Comparison of ENCODE assay signal across 10 cellular contexts in the genomic region with DNA sequence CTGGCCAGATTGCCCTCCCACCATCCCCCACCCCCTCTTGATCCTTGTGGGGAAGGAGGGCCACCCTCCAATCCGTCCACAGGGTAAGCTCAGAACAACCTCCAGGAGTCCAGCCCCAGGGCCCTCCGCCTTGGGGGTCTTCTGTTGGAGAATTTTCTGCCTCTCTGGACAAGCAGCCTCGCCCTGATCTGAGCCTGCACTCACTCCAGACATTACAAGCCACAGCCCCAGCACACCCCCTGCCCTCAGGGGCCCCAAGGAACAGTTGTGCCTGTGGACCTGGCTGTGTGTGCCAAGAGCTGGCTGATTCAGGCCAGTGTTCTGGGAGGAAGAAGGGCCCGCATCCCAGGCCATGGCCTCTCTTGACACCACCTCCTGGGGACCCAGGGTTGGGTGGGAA. TPM values are rescaled to one million over a fixed set of nuclear protein-coding genes. Genes with fewer than 3 reads are reported as not detected.
DNase-seq lines count a peak whose midpoint lies in the region; ATAC-seq and TF ChIP-seq lines count a peak whose summit lies in the region.
"Had no signal": no experiment of that assay in that cellular context is flagged by ENCODE, and none has a peak within 500 bp of the region (broad histone marks: within the 10 kb centered on the region; RNA-seq: fewer than 3 reads in every experiment).

No MANE protein-coding gene starts in this region.

- H2BK5ac ChIP-seq in mesenchymal stem cell (ENCODE audit: low read depth, low read length, poor library complexity, severe bottlenecking), result no peak overlapping the region

- peaks cover 0 to 5% (median 0%) of the 10 kb centered on the region in 5 experiments for H3K9me3 Mint-ChIP-seq in brain

- intact Hi-C loops in cardiac septum (cut with DNase I), result no loop called here
- intact Hi-C loops in left ventricle myocardium superior (cut with micrococcal nuclease), result no loop called here

- no peak overlapping the region for H3K4ac ChIP-seq in mesenchymal stem cell (ENCODE audit: low read depth in 1 of 2, low read length in 2 of 2)

- peaks cover 20 to 30% of the 10 kb centered on the region in 2 experiments for H3K27me3 ChIP-seq in mesenchymal stem cell (ENCODE audit: control insufficient read depth in 1 of 2, insufficient read depth in 1 of 2, low read length in 2 of 2)

- no peak overlapping the region for H4K91ac ChIP-seq in mesenchymal stem cell (ENCODE audit: low read length)

- no peak overlapping the region for H2AK5ac ChIP-seq in mesenchymal stem cell (ENCODE audit: low read length, severe bottlenecking)

- H3K79me1 ChIP-seq in mesenchymal stem cell (replicated peaks; ENCODE audit: low read length, poor library complexity, severe bottlenecking), result no peaks in the 10 kb centered on the region

- peaks cover 28 to 36% of the 10 kb centered on the region in 2 experiments for H3K36me3 ChIP-seq in mesenchymal stem cell (ENCODE audit: control insufficient read depth in 1 of 2, insufficient read depth in 2 of 2, low read depth in 1 of 2, low read length in 2 of 2)

- H2BK12ac ChIP-seq in mesenchymal stem cell (ENCODE audit: low read length in 2 of 2), result no peak overlapping the region

- H3K36me3 Mint-ChIP-seq in brain, result peaks cover 4% of the 10 kb centered on the region

- no peak for TF ChIP-seq CTCF in brain (conservative IDR thresholded peaks at IDR 0.05)

- H3K23ac ChIP-seq in mesenchymal stem cell (ENCODE audit: low read length in 2 of 2), result no peak overlapping the region

- peak overlapping the region in 3 of 5 experiments; percentile 35 to 67 (median 42) for H3K4me3 Mint-ChIP-seq in brain

- peak overlapping the region; percentile 78 for H3K4me2 ChIP-seq in mesenchymal stem cell (ENCODE audit: low read length, poor library complexity, severe bottlenecking)

- peaks cover 61% of the 10 kb centered on the region for H3K27me3 Mint-ChIP-seq in brain

- WGBS in mesenchymal stem cell, result 25% methylated on average over 1 of the region's 4 CpGs

- no peak overlapping the region for H4K8ac ChIP-seq in mesenchymal stem cell (ENCODE audit: low read length)

- DNase-seq in cardiac septum (ENCODE audit: low spot score) (peak; percentile 74), left ventricle myocardium superior (no peak), mesenchymal stem cell (no peak), DMS53 (lab: John Stamatoyannopoulos, UW) (no peak), kidney tubule cell (ENCODE audit: low spot score) (no peak), amygdala (lab: John Stamatoyannopoulos, UW) (no peak), GDM1 (lab: John Stamatoyannopoulos, UW) (no peak)
- DNase-seq: activated CD4-positive, alpha-beta T cell treated with anti-CD3 and anti-CD28 coated beads, Interleukin-2, amount 50 U/mL, for 1 hour had no signal

- H3K9ac ChIP-seq in mesenchymal stem cell (ENCODE audit: low read length), result no peak overlapping the region

- no peak overlapping the region for H2BK120ac ChIP-seq in mesenchymal stem cell (ENCODE audit: low read depth, low read length)

- H3K4me1 Mint-ChIP-seq in brain, result peaks cover 22% of the 10 kb centered on the region

- peaks cover 59% of the 10 kb centered on the region for H3K4me1 ChIP-seq in mesenchymal stem cell (ENCODE audit: control insufficient read depth, insufficient read depth, low read depth, low read length)

- H3K27ac Mint-ChIP-seq in brain, result no peak overlapping the region

- no peaks in the 10 kb centered on the region for H3K9me3 ChIP-seq in mesenchymal stem cell (ENCODE audit: control insufficient read depth, low read length)

- peak overlapping the region; percentile 97 for H2BK15ac ChIP-seq in mesenchymal stem cell (ENCODE audit: low read depth, poor library complexity, severe bottlenecking)

- H3K14ac ChIP-seq in mesenchymal stem cell (ENCODE audit: low read length in 2 of 2), result no peak overlapping the region

- H3K18ac ChIP-seq in mesenchymal stem cell (ENCODE audit: low read depth in 1 of 2, low read length in 2 of 2), result no peak overlapping the region

- no peak overlapping the region for H3K27ac ChIP-seq in mesenchymal stem cell (ENCODE audit: low read length, poor library complexity, severe bottlenecking)
- H3K27ac ChIP-seq: C4-2B had no signal

- ATAC-seq in left ventricle myocardium superior, result no peak

- H2AFZ ChIP-seq in mesenchymal stem cell (ENCODE audit: low read depth, low read length), result no peak overlapping the region

- no peak overlapping the region for H3K4me3 ChIP-seq in mesenchymal stem cell (ENCODE audit: insufficient read depth in 1 of 2, low read depth in 1 of 2, low read length in 2 of 2)

RNA-seq across cellular contexts. Expression of a gene that starts 0.5 kb away (rescaled TPM):
- total RNA-seq in cardiac septum (20.0 TPM), left ventricle myocardium superior (37.3 TPM)
- polyA plus RNA-seq in brain (ENCODE audit: insufficient read depth, low read depth, low replicate concordance), result 2.3 TPM
- 0.75 TPM for polyA plus RNA-seq in mesenchymal stem cell (2013, experiment 1 of 2)
- polyA plus RNA-seq in mesenchymal stem cell (2013, experiment 2 of 2), result 0.51 TPM

RNA-seq across cellular contexts. Expression of a gene that starts 57.4 kb away (rescaled TPM):
- total RNA-seq in cardiac septum, result 30.5 TPM
- total RNA-seq in left ventricle myocardium superior, result 28.0 TPM
- 14.5 TPM for polyA plus RNA-seq in brain (ENCODE audit: insufficient read depth, low read depth, low replicate concordance)
- polyA plus RNA-seq in mesenchymal stem cell (2013, experiment 1 of 2), result 16.5 TPM
- polyA plus RNA-seq in mesenchymal stem cell (2013, experiment 2 of 2), result 17.2 TPM
